In the genomic region with DNA sequence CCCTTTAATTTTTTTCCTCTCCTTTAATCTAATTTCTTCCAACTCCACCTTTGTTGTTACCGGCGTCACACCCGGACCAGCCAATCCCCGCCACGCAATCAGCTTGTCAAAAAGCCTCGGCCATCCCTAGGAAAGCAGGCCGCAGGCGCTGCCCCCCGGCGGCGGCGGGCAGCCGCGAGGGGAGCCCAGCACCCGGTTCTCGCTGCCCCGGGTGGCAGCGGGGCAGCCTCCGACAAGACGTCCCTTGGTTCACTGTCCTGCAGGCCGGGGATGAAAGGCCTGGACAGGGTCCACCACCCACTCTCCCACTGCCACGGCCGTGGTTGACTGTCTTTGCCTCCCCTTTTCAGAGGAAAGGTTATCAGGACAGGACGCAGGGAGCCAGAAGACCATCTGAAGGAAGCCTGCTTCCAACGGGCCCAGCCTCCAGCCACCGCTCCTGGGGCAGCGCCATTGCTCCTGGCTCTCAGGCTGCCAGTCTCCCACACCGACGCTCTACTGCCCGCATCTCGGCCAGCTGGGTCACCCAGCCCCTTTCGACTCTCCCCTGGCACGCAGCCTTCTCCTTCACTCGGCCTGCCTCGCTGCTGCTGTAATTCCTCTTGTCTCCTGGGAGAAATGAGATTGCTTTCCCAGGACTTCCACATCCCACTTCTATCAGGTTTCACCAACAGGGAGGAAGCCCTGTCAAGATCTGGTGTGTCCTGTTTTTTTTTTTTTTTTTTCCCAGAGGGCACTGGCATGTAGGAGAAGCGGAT, we compare ENCODE assay signal across 8 cellular contexts. TPM values are rescaled to one million over a fixed set of nuclear protein-coding genes. Genes with fewer than 3 reads are reported as not detected.
DNase-seq lines count a peak whose midpoint lies in the region; ATAC-seq and TF ChIP-seq lines count a peak whose summit lies in the region.

No MANE protein-coding gene starts in this region.

- no peaks in the 10 kb centered on the region for H3K27me3 Mint-ChIP-seq in osteocyte (ENCODE audit: unreplicated experiment)

- peaks cover 22% of the 10 kb centered on the region for H3K4me1 ChIP-seq in KMS-11 (ENCODE audit: low read depth, poor library complexity, severe bottlenecking)
- peaks cover 55% of the 10 kb centered on the region for H3K4me1 ChIP-seq in left ventricle myocardium inferior

- peaks cover 33% of the 10 kb centered on the region for H3K79me2 ChIP-seq in KMS-11 (ENCODE audit: insufficient read depth, low read depth)

- ATAC-seq in HG03108 (IDR thresholded peaks at IDR 0.05; ENCODE audit: unreplicated experiment) (no peak), GM19324 (IDR thresholded peaks at IDR 0.05; ENCODE audit: low FRiP score, unreplicated experiment) (no peak)

- H3K36me3 Mint-ChIP-seq in osteocyte (ENCODE audit: unreplicated experiment), result no peaks in the 10 kb centered on the region

- peak overlapping the region; percentile 96; the same call in 1 of the 2 replicates for H3K27ac ChIP-seq in KMS-11
- H3K27ac ChIP-seq in left ventricle myocardium inferior (replicated peaks), result peak overlapping the region; percentile 100

- DNase-seq in DMS79 treated with DMSO at 0.1 percent for 48 hours (lab: John Stamatoyannopoulos, UW), result peak; percentile 78
- DNase-seq in RPMI7951 (ENCODE audit: low read depth), result peak; percentile 78
- peak; percentile 40 to 93 (median 81) for DNase-seq in anterior cingulate cortex (lab: John Stamatoyannopoulos, UW)
- DNase-seq in left ventricle myocardium inferior, result peak; percentile 80
- peak; percentile 91 for DNase-seq in osteocyte (ENCODE audit: extremely low spot score, unreplicated experiment)

- H2AFZ ChIP-seq in KMS-11 (ENCODE audit: low read depth), result peak overlapping the region; percentile 48

- H3K4me3 Mint-ChIP-seq in osteocyte (ENCODE audit: unreplicated experiment), result peak overlapping the region; percentile 88

- no peaks in the 10 kb centered on the region for H3K9me3 Mint-ChIP-seq in osteocyte (ENCODE audit: unreplicated experiment)

- intact Hi-C loops in left ventricle myocardium inferior (cut with micrococcal nuclease), result no loop called here

- H3K27me3 ChIP-seq in KMS-11 (ENCODE audit: insufficient read depth, low read depth), result no peaks in the 10 kb centered on the region
- H3K27me3 ChIP-seq in left ventricle myocardium inferior (ENCODE audit: low read depth), result no peaks in the 10 kb centered on the region

- H3K27ac Mint-ChIP-seq in osteocyte (ENCODE audit: unreplicated experiment), result peak overlapping the region; percentile 97

- TF ChIP-seq CTCF in KMS-11 (conservative IDR thresholded peaks at IDR 0.05; ENCODE audit: low read depth, low read length) (no peak), left ventricle myocardium inferior (IDR thresholded peaks at IDR 0.05; ENCODE audit: borderline replicate concordance) (peak; percentile 51), osteocyte (IDR thresholded peaks at IDR 0.05) (no peak)

- H3K36me3 ChIP-seq in KMS-11 (ENCODE audit: insufficient read depth) (no peaks in the 10 kb centered on the region), left ventricle myocardium inferior (peaks cover 1% of the 10 kb centered on the region)

- H3K9ac ChIP-seq in KMS-11, result peak overlapping the region; percentile 93; the same call in 1 of the 2 replicates

- H4K20me1 ChIP-seq in KMS-11 (ENCODE audit: insufficient read depth), result no peaks in the 10 kb centered on the region

- H3K9me3 ChIP-seq in left ventricle myocardium inferior (replicated peaks), result no peaks in the 10 kb centered on the region

- H3K4me2 ChIP-seq in KMS-11, result peak overlapping the region; percentile 97

- H3K4me1 Mint-ChIP-seq in osteocyte (ENCODE audit: unreplicated experiment), result peaks cover 24% of the 10 kb centered on the region

- H3K4me3 ChIP-seq in KMS-11 (IDR thresholded peaks at IDR 0.05; ENCODE audit: insufficient read depth, low read depth, low read length) (no peak overlapping the region), left ventricle myocardium inferior (peak overlapping the region; percentile 84)

RNA-seq across cellular contexts. Expression of a gene that starts 2.8 kb away (rescaled TPM):
- total RNA-seq in RPMI7951 (2014; rRNA removed; shearing (Covaris generic)), result 40.4 and 41.1 TPM in 2 replicates
- total RNA-seq in left ventricle myocardium inferior, result 53.9 TPM
- total RNA-seq in osteocyte, result 96.9 and 99.0 TPM in 2 replicates

RNA-seq across cellular contexts. Expression of a gene that starts 22.6 kb away (rescaled TPM):
- 19.5 and 27.1 TPM in 2 replicates for total RNA-seq in RPMI7951 (2014; rRNA removed; shearing (Covaris generic))
- total RNA-seq in left ventricle myocardium inferior (28.7 TPM), osteocyte (86.2 and 89.0 TPM in 2 replicates)

RNA-seq across cellular contexts. Expression of a gene that starts 35.5 kb away (rescaled TPM):
- 19.4 and 25.0 TPM in 2 replicates for total RNA-seq in RPMI7951 (2014; rRNA removed; shearing (Covaris generic))
- total RNA-seq in left ventricle myocardium inferior, result 20.9 TPM
- total RNA-seq in osteocyte, result 39.3 and 41.3 TPM in 2 replicates

RNA-seq across cellular contexts. Expression of a gene that starts 45.6 kb away (rescaled TPM):
- not detected in 2 replicates for total RNA-seq in RPMI7951 (2014; rRNA removed; shearing (Covaris generic))
- total RNA-seq in left ventricle myocardium inferior (not detected), osteocyte (not detected in 2 replicates)

RNA-seq across cellular contexts. Expression of a gene that starts 51.8 kb away (rescaled TPM):
- not detected in 2 replicates for total RNA-seq in RPMI7951 (2014; rRNA removed; shearing (Covaris generic))
- total RNA-seq in left ventricle myocardium inferior, result 12.9 TPM
- not detected in 2 replicates for total RNA-seq in osteocyte
